Comparison of ENCODE assay signal across 25 cellular contexts in genomic region chr20:4830212-4830607, GRCh38.
"Had no signal": no experiment of that assay in that cellular context is flagged by ENCODE, and none has a peak within 500 bp of the region (broad histone marks: within the 10 kb centered on the region; RNA-seq: fewer than 3 reads in every experiment).

No MANE protein-coding gene starts in this region.

- DNase-seq: activated CD4-positive, alpha-beta T cell treated with anti-CD3 and anti-CD28 coated beads for 36 hours; activated CD4-positive, CD25-positive, alpha-beta regulatory T cell; activated effector memory CD4-positive, alpha-beta T cell treated with Interleukin-2 at 50 U/mL for 16 hours; activated naive CD4-positive, alpha-beta T cell treated with anti-CD3 and anti-CD28 coated beads for 36 hours; activated naive CD8-positive, alpha-beta T cell treated with anti-CD3 and anti-CD28 coated beads for 36 hours; activated T-cell treated with anti-CD3 and anti-CD28 coated beads for 4 hours; esophagus squamous epithelium; foreskin melanocyte; left colon; mesendoderm; natural killer cell; posterior cingulate gyrus; stimulated activated CD4-positive, alpha-beta T cell treated with anti-CD3 and anti-CD28 coated beads, Interleukin-4, amount 100 ng/mL, for 24 hours; stimulated activated naive B cell treated with anti-CD40 and anti-IgM and Interleukin-4, amounts not matched to agents 10 μg/mL and 1 μg/mL and 100 μg/mL, for 72 hours; stomach; thyroid gland had no signal

- ATAC-seq: activated CD4-positive, alpha-beta T cell treated with anti-CD3 and anti-CD28 coated beads for 36 hours; left colon had no signal

- H3K27ac Mint-ChIP-seq: activated CD4-positive, alpha-beta T cell treated with anti-CD3 and anti-CD28 coated beads for 36 hours; activated naive CD4-positive, alpha-beta T cell treated with anti-CD3 and anti-CD28 coated beads for 36 hours; activated naive CD8-positive, alpha-beta T cell treated with anti-CD3 and anti-CD28 coated beads for 36 hours; brain; stimulated activated naive B cell treated with anti-CD40 and anti-IgM and Interleukin-4, amounts not matched to agents 10 μg/mL and 1 μg/mL and 100 μg/mL, for 72 hours had no signal

- H3K4me1 Mint-ChIP-seq: activated CD4-positive, alpha-beta T cell treated with anti-CD3 and anti-CD28 coated beads for 36 hours; natural killer cell had no signal

- H3K4me3 Mint-ChIP-seq: activated CD4-positive, alpha-beta T cell treated with anti-CD3 and anti-CD28 coated beads for 36 hours; activated naive CD4-positive, alpha-beta T cell treated with anti-CD3 and anti-CD28 coated beads for 36 hours; activated naive CD8-positive, alpha-beta T cell treated with anti-CD3 and anti-CD28 coated beads for 36 hours; brain; natural killer cell; stimulated activated naive B cell treated with anti-CD40 and anti-IgM and Interleukin-4, amounts not matched to agents 10 μg/mL and 1 μg/mL and 100 μg/mL, for 72 hours had no signal

- H3K9me3 Mint-ChIP-seq: activated naive CD4-positive, alpha-beta T cell treated with anti-CD3 and anti-CD28 coated beads for 36 hours; activated naive CD8-positive, alpha-beta T cell treated with anti-CD3 and anti-CD28 coated beads for 36 hours; natural killer cell had no signal

- H3K9me3 ChIP-seq: ascending aorta, esophagus squamous epithelium, right lobe of liver, stomach, thyroid gland had no signal

- H3K36me3 Mint-ChIP-seq: activated naive CD8-positive, alpha-beta T cell treated with anti-CD3 and anti-CD28 coated beads for 36 hours; brain; natural killer cell had no signal

- H3K4me3 ChIP-seq: ascending aorta, cardiac muscle cell, coronary artery, esophagus squamous epithelium, lung, right lobe of liver, skin epidermis, stomach, thyroid gland had no signal

- H3K36me3 ChIP-seq: ascending aorta, cardiac muscle cell, esophagus squamous epithelium, right lobe of liver, stomach, thyroid gland had no signal

- H3K27me3 ChIP-seq: ascending aorta, cardiac muscle cell, esophagus squamous epithelium, right lobe of liver, stomach, thyroid gland had no signal

- H3K27ac ChIP-seq: ascending aorta, cardiac muscle cell, esophagus squamous epithelium, right lobe of liver, thyroid gland had no signal

- H3K27me3 Mint-ChIP-seq: activated CD4-positive, alpha-beta T cell treated with anti-CD3 and anti-CD28 coated beads for 36 hours; activated naive CD8-positive, alpha-beta T cell treated with anti-CD3 and anti-CD28 coated beads for 36 hours; stimulated activated naive B cell treated with anti-CD40 and anti-IgM and Interleukin-4, amounts not matched to agents 10 μg/mL and 1 μg/mL and 100 μg/mL, for 72 hours had no signal

- FAIRE-seq: keratinocyte, urothelium cell line had no signal

- H3K4me1 ChIP-seq: right lobe of liver, thyroid gland had no signal
